8 cellular contexts compared by ENCODE assay signal in the genomic region with DNA sequence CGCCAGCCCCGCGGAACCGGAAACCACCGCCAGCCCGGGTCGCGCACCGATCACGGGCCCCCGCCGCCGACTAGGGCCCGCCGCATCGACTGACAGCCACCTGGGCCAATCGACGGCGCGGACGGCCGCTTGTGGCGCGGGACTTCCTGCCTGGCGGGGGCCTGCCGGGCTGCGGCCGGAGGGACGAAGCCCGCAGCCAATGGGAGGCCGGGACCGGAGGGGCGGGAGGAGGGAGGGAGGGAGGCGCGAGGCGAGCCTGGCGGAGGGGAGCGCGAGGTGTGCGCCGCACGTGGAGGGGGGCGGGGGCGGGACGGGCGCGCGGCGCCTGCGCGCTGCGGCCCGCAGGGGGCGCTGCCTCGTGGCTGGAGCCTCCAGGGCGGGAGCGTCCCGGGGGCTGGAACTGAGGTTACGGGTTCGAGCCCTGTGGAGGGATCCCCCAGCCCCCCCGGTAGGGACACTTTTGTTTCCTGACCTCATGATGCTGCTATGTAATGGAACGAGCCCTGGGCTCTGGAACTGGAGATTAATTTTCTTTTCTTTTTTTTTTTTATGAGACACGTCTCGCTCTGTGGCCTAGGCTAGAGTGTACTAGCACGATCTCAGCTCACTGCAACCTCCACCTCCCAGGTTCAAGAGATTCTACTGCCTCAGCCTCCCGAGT. TPM values are rescaled to one million over a fixed set of nuclear protein-coding genes. Genes with fewer than 3 reads are reported as not detected.
A peak's percentile ranks its signal among the peaks of the same experiment; 100 is the strongest.
DNase-seq lines count a peak whose midpoint lies in the region; ATAC-seq and TF ChIP-seq lines count a peak whose summit lies in the region.

A gene with protein sequence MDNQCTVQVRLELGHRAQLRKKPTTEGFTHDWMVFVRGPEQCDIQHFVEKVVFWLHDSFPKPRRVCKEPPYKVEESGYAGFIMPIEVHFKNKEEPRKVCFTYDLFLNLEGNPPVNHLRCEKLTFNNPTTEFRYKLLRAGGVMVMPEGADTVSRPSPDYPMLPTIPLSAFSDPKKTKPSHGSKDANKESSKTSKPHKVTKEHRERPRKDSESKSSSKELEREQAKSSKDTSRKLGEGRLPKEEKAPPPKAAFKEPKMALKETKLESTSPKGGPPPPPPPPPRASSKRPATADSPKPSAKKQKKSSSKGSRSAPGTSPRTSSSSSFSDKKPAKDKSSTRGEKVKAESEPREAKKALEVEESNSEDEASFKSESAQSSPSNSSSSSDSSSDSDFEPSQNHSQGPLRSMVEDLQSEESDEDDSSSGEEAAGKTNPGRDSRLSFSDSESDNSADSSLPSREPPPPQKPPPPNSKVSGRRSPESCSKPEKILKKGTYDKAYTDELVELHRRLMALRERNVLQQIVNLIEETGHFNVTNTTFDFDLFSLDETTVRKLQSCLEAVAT (minus strand): TSS at position 45 of the 661 bp plus-strand sequence. CDS start 191 bp downstream, outside the sequence.

- H3K27ac ChIP-seq in thymus (ENCODE audit: low read depth): peak within 1 kb of the TSS; percentile 89

- H3K4me1 Mint-ChIP-seq in activated naive CD8-positive, alpha-beta T cell (ENCODE audit: low read depth): peaks cover 39% of the 10 kb centered on the region
- H3K4me1 Mint-ChIP-seq in glutamatergic neuron (ENCODE audit: low read depth, unreplicated experiment) (peaks cover 33% of the 10 kb centered on the region), osteocyte (ENCODE audit: unreplicated experiment) (peaks cover 34% of the 10 kb centered on the region)

- H3K9me3 ChIP-seq in thymus (ENCODE audit: control insufficient read depth): no peaks in the 10 kb centered on the region

- peak within 1 kb of the TSS; percentile 86 for H3K4me3 ChIP-seq in thymus (ENCODE audit: low read length)

- no peaks in the 10 kb centered on the region for H3K36me3 Mint-ChIP-seq in activated naive CD8-positive, alpha-beta T cell
- H3K36me3 Mint-ChIP-seq in glutamatergic neuron (ENCODE audit: unreplicated experiment) (no peaks in the 10 kb centered on the region), osteocyte (ENCODE audit: unreplicated experiment) (no peaks in the 10 kb centered on the region)

- H3K27me3 Mint-ChIP-seq in activated naive CD8-positive, alpha-beta T cell: no peaks in the 10 kb centered on the region
- H3K27me3 Mint-ChIP-seq in glutamatergic neuron (ENCODE audit: unreplicated experiment) (peaks cover 14% of the 10 kb centered on the region), osteocyte (ENCODE audit: unreplicated experiment) (peaks cover 2% of the 10 kb centered on the region)

- DNase-seq in GM10248 (ENCODE audit: extremely low spot score) (peak; percentile 100), NCI-H1092 treated with DMSO at 0.1 percent for 48 hours (lab: John Stamatoyannopoulos, UW) (peak; percentile 90), SKM-1 treated with dmso at 0.1 percent for 144 hours (lab: John Stamatoyannopoulos, UW; ENCODE audit: unreplicated experiment) (peak; percentile 88), glutamatergic neuron (peak; percentile 99), osteocyte (ENCODE audit: extremely low spot score, unreplicated experiment) (peak; percentile 99)

- peak within 1 kb of the TSS; percentile 92 for H3K27ac Mint-ChIP-seq in activated naive CD8-positive, alpha-beta T cell
- H3K27ac Mint-ChIP-seq in glutamatergic neuron (ENCODE audit: unreplicated experiment) (peak within 1 kb of the TSS; percentile 86), osteocyte (ENCODE audit: unreplicated experiment) (peak within 1 kb of the TSS; percentile 93)

- H3K9me3 Mint-ChIP-seq in activated naive CD8-positive, alpha-beta T cell (ENCODE audit: low read depth): no peaks in the 10 kb centered on the region
- H3K9me3 Mint-ChIP-seq in glutamatergic neuron (ENCODE audit: unreplicated experiment) (peaks cover 13% of the 10 kb centered on the region), osteocyte (ENCODE audit: unreplicated experiment) (no peaks in the 10 kb centered on the region)

- H3K4me1 ChIP-seq in thymus (ENCODE audit: control insufficient read depth, insufficient read depth, low read length): peaks cover 8% of the 10 kb centered on the region

- H3K4me3 Mint-ChIP-seq in activated naive CD8-positive, alpha-beta T cell: peak within 1 kb of the TSS; percentile 95
- H3K4me3 Mint-ChIP-seq in glutamatergic neuron (ENCODE audit: unreplicated experiment) (peak within 1 kb of the TSS; percentile 95), osteocyte (ENCODE audit: unreplicated experiment) (peak within 1 kb of the TSS; percentile 95)

- POLR2A ChIA-PET in GM10248 (lab: Yijun Ruan, JAX): no interaction called here

- WGBS in thymus: 7% methylated on average over 65 of the region's 66 CpGs

- peaks cover 3% of the 10 kb centered on the region for H3K36me3 ChIP-seq in thymus (ENCODE audit: control insufficient read depth, insufficient read depth)

- H3K27me3 ChIP-seq in thymus (ENCODE audit: control insufficient read depth, insufficient read depth): no peaks in the 10 kb centered on the region

- TF ChIP-seq CTCF in GM10248 (IDR thresholded peaks at IDR 0.05; ENCODE audit: control extremely low read depth, extremely low read depth, low read depth, missing control alignments): peak; percentile 68
- peak; percentile 93 for TF ChIP-seq CTCF in glutamatergic neuron (IDR thresholded peaks at IDR 0.05; ENCODE audit: partially characterized antibody, unreplicated experiment)
- TF ChIP-seq CTCF in osteocyte (IDR thresholded peaks at IDR 0.05): peak; percentile 93

- CTCF ChIA-PET in GM10248 (lab: Yijun Ruan, JAX): no interaction called here

- peak; percentile 77 for ATAC-seq in HG02571 (IDR thresholded peaks at IDR 0.05; ENCODE audit: unreplicated experiment)

RNA-seq across cellular contexts. Expression of the gene that starts here (rescaled TPM):
- total RNA-seq in glutamatergic neuron (ENCODE audit: unreplicated experiment) (52.9 TPM), osteocyte (65.8 and 68.8 TPM in 2 replicates)
- polyA plus RNA-seq in thymus: 24.7 TPM

Comparison
In these comparisons a context has a peak if more than half of its experiments do, and no peak if none do; other contexts are left out.
1. Peak in every context shown above with its lines: DNase-seq, ATAC-seq, H3K4me3 ChIP-seq and H3K27ac ChIP-seq.